ENCODE assay signal across 1 cellular context in genomic region chr11:57214494-57214893, GRCh38.
TF ChIP-seq lines count a peak whose summit lies in the region.

No MANE protein-coding gene starts in this region.

TF ChIP-seq in GM23338, 12 proteins besides CTCF, POLR2A, EP300 and RAD21 (continued from another document):
- TF ChIP-seq ETS1 (IDR thresholded peaks at IDR 0.05) (no peak), ZNF462 (CRISPR knock-in tag; IDR thresholded peaks at IDR 0.05) (no peak), NANOG (IDR thresholded peaks at IDR 0.05; ENCODE audit: borderline replicate concordance) (no peak)
